In genomic region chr1:1614954-1615255, GRCh38 we compare ENCODE assay signal across 7 cellular contexts. TPM values are rescaled to one million over a fixed set of nuclear protein-coding genes. Genes with fewer than 3 reads are reported as not detected.
DNase-seq lines count a peak whose midpoint lies in the region; ATAC-seq, FAIRE-seq and TF ChIP-seq lines count a peak whose summit lies in the region.

No MANE protein-coding gene starts in this region.

- H3K4me1 ChIP-seq in HUES64 (ENCODE audit: insufficient read depth, low read length) (peaks cover 6% of the 10 kb centered on the region; the same call in 1 of the 2 replicates), keratinocyte (ENCODE audit: control insufficient read depth, extremely low read depth, insufficient read depth, low read length) (peaks cover 18% of the 10 kb centered on the region), stomach (peaks cover 23 to 51% (median 41%) of the 10 kb centered on the region in 4 donors)

- peak overlapping the region; percentile 36 for H2AFZ ChIP-seq in keratinocyte (ENCODE audit: control insufficient read depth, low read length)

- H3K9me3 ChIP-seq in HUES64 (ENCODE audit: insufficient read depth, low read depth, low read length) (no peaks in the 10 kb centered on the region), keratinocyte (ENCODE audit: control insufficient read depth, low read depth, low read length) (no peaks in the 10 kb centered on the region), stomach (no peaks in the 10 kb centered on the region)

- no peak for TF ChIP-seq POLR2A in stomach (IDR thresholded peaks at IDR 0.05)

- peak overlapping the region; percentile 97 for H3K27ac Mint-ChIP-seq in activated naive CD8-positive, alpha-beta T cell treated with anti-CD3 and anti-CD28 coated beads for 36 hours

- H3K79me2 ChIP-seq in keratinocyte (ENCODE audit: control insufficient read depth, insufficient read depth, low read length): peaks cover 13% of the 10 kb centered on the region

- peak overlapping the region; percentile 76 for H3K4me2 ChIP-seq in keratinocyte (ENCODE audit: control insufficient read depth, extremely low read depth, insufficient read depth, low read depth, low read length)

- peaks cover 21% of the 10 kb centered on the region for H3K4me1 Mint-ChIP-seq in activated naive CD8-positive, alpha-beta T cell treated with anti-CD3 and anti-CD28 coated beads for 36 hours

- H3K27me3 Mint-ChIP-seq in activated naive CD8-positive, alpha-beta T cell treated with anti-CD3 and anti-CD28 coated beads for 36 hours: no peaks in the 10 kb centered on the region

- H3K36me3 ChIP-seq in HUES64 (ENCODE audit: insufficient read depth, low read length) (peaks cover 4% of the 10 kb centered on the region; the same call in 1 of the 2 replicates), keratinocyte (ENCODE audit: control insufficient read depth in 2 of 2, extremely low read depth in 1 of 2, insufficient read depth in 2 of 2, low read length in 2 of 2) (peaks cover 0 to 3% of the 10 kb centered on the region in 2 experiments), stomach (peaks cover 0 to 20% (median 11%) of the 10 kb centered on the region in 4 donors)

- ATAC-seq in GM18519 (IDR thresholded peaks at IDR 0.05; ENCODE audit: low FRiP score, unreplicated experiment): no peak

- H3K36me3 Mint-ChIP-seq in activated naive CD8-positive, alpha-beta T cell treated with anti-CD3 and anti-CD28 coated beads for 36 hours: peaks cover 10% of the 10 kb centered on the region

- no peaks in the 10 kb centered on the region for H4K20me1 ChIP-seq in keratinocyte (ENCODE audit: control insufficient read depth, extremely low read depth, insufficient read depth, low read length)

- H3K27me3 ChIP-seq in HUES64 (ENCODE audit: insufficient read depth, low read length) (no peaks in the 10 kb centered on the region), keratinocyte (ENCODE audit: control insufficient read depth, extremely low read depth, insufficient read depth, low read length) (no peaks in the 10 kb centered on the region), stomach (no peaks in the 10 kb centered on the region)

- peak overlapping the region; percentile 66; the same call in 1 of the 2 replicates for H3K9ac ChIP-seq in HUES64 (ENCODE audit: low read depth, low read length)
- H3K9ac ChIP-seq in keratinocyte (ENCODE audit: control insufficient read depth, extremely low read depth, insufficient read depth, low read length): peak overlapping the region; percentile 96

- no peaks in the 10 kb centered on the region for H3K9me3 Mint-ChIP-seq in activated naive CD8-positive, alpha-beta T cell treated with anti-CD3 and anti-CD28 coated beads for 36 hours

- no peak for TF ChIP-seq EP300 in stomach (IDR thresholded peaks at IDR 0.05)

- H3K4me3 Mint-ChIP-seq in activated naive CD8-positive, alpha-beta T cell treated with anti-CD3 and anti-CD28 coated beads for 36 hours: peak overlapping the region; percentile 96

- FAIRE-seq in keratinocyte (lab: Jason Lieb, UNC): no peak

- no peak for DNase-seq in activated naive CD8-positive, alpha-beta T cell treated with anti-CD3 and anti-CD28 coated beads for 36 hours
- DNase-seq in keratinocyte (ENCODE audit: low read depth, low spot score) (no peak), stomach (no peak), H4 (ENCODE audit: low spot score) (no peak), NOMO-1 treated with dmso at 0.1 percent for 144 hours (lab: John Stamatoyannopoulos, UW; ENCODE audit: unreplicated experiment) (no peak)

- 1% methylated on average over 23 of the region's 23 CpGs for WGBS in HUES64
- WGBS in stomach, 5 donors: 0 to 1% (median 1%) methylated on average over 23 of the region's 23 CpGs

- H3K4me3 ChIP-seq in HUES64 (ENCODE audit: low read length) (peak overlapping the region; percentile 99), keratinocyte (ENCODE audit: control insufficient read depth in 2 of 3, extremely low read depth in 1 of 3, insufficient read depth in 2 of 3, low read depth in 1 of 3, low read length in 3 of 3) (peak overlapping the region; percentile 87 to 96 (median 90)), stomach (peak overlapping the region; percentile 88 to 98 (median 93))

- H3K9me1 ChIP-seq in keratinocyte (ENCODE audit: control insufficient read depth, extremely low read depth, insufficient read depth, low read length): no peaks in the 10 kb centered on the region

- intact Hi-C loops in stomach (cut with DNase I; ENCODE audit: low total_unique reads): no loop called here

- TF ChIP-seq CTCF in keratinocyte (optimal IDR thresholded peaks at IDR 0.05 in 1 of 3, IDR thresholded peaks at IDR 0.05 in 1 of 3, conservative IDR thresholded peaks at IDR 0.05 in 1 of 3; ENCODE audit: extremely low read depth in 1 of 3, insufficient read depth in 2 of 3, low read length in 3 of 3) (no peak), stomach (IDR thresholded peaks at IDR 0.05) (no peak)

- H3K27ac ChIP-seq in HUES64 (ENCODE audit: low read depth, low read length) (peak overlapping the region; percentile 17; the same call in 1 of the 2 replicates), keratinocyte (ENCODE audit: control insufficient read depth, insufficient read depth, low read length) (peak overlapping the region; percentile 96), stomach (peak overlapping the region; percentile 99 to 100 (median 100))

- dilution Hi-C loops in keratinocyte (cut with MboI; ENCODE audit: extremely low pct_ligation_motif_present, low sequenced_read_pairs): no loop called here

RNA-seq across cellular contexts. Expression of gene MIB2, which starts 0.4 kb away (rescaled TPM):
- 19.2 TPM for polyA plus RNA-seq in HUES64 (2013, experiment 1 of 2)
- polyA plus RNA-seq in HUES64 (2013, experiment 2 of 2): 21.4 TPM
- 10 to 100 TPM; 33.1 to 38.7 TPM for total RNA-seq in activated naive CD8-positive, alpha-beta T cell treated with anti-CD3 and anti-CD28 coated beads for 36 hours
- 13.9 to 34.7 TPM (median 16.6 TPM) in 3 replicates for polyA plus RNA-seq in keratinocyte
- 12.1 TPM for polyA plus RNA-seq in keratinocyte (2011; ENCODE audit: low read depth)
- 6.2 and 26.1 TPM in 2 replicates for polyA plus RNA-seq in keratinocyte (2011; cell fraction: cytosol; rRNA removed)
- 44.9 and 67.6 TPM in 2 replicates for polyA plus RNA-seq in keratinocyte (2011; cell fraction: nucleus; rRNA removed)
- polyA plus RNA-seq in keratinocyte (2012; ENCODE audit: low replicate concordance): 24.1 and 47.6 TPM in 2 replicates
- 7.9 to 11.2 TPM (median 9.9 TPM) in 3 replicates for polyA minus RNA-seq in keratinocyte
- 57.9 TPM for polyA minus RNA-seq in keratinocyte (2011; cell fraction: cytosol; rRNA and poly(A)+ RNA removed)
- polyA minus RNA-seq in keratinocyte (2011; cell fraction: nucleus; rRNA and poly(A)+ RNA removed): 26.8 and 38.9 TPM in 2 replicates
- 100 to 1,000 TPM in 3 of 5 donors, 10 to 100 TPM in 2; 21.5 to 871 (median 193) TPM for total RNA-seq in stomach
- 100 to 1,000 TPM; 124 to 139 (median 136) TPM for polyA plus RNA-seq in stomach
- 11.8 and 18.5 TPM in 2 replicates for total RNA-seq in H4 (2014; rRNA removed; shearing (Covaris generic))

RNA-seq across cellular contexts. Expression of gene FNDC10, which starts 15.0 kb away (rescaled TPM):
- 5.2 TPM for polyA plus RNA-seq in HUES64 (2013, experiment 1 of 2)
- polyA plus RNA-seq in HUES64 (2013, experiment 2 of 2): 7.9 TPM
- total RNA-seq in activated naive CD8-positive, alpha-beta T cell treated with anti-CD3 and anti-CD28 coated beads for 36 hours: 1 to 10 TPM; 2.9 to 3.3 TPM
- 1.2 to 2.8 TPM (median 2.2 TPM) in 3 replicates for polyA plus RNA-seq in keratinocyte
- polyA plus RNA-seq in keratinocyte (2011; ENCODE audit: low read depth): 0.62 TPM
- 2.6 and 7.5 TPM in 2 replicates for polyA plus RNA-seq in keratinocyte (2011; cell fraction: cytosol; rRNA removed)
- polyA plus RNA-seq in keratinocyte (2011; cell fraction: nucleus; rRNA removed): 1.5 and 3.2 TPM in 2 replicates
- 5.9 and 6.6 TPM in 2 replicates for polyA plus RNA-seq in keratinocyte (2012; ENCODE audit: low replicate concordance)
- polyA minus RNA-seq in keratinocyte: 1.4 to 5.3 TPM (median 1.9 TPM) in 3 replicates
- polyA minus RNA-seq in keratinocyte (2011; cell fraction: cytosol; rRNA and poly(A)+ RNA removed): 12.9 TPM
- 1.4 and 2.6 TPM in 2 replicates for polyA minus RNA-seq in keratinocyte (2011; cell fraction: nucleus; rRNA and poly(A)+ RNA removed)
- total RNA-seq in stomach: 10 to 100 TPM in 1 of 5 donors, under 1 TPM in 1, not detected in 3; 0.29 to 20.0 TPM
- 1 to 10 TPM; 2.1 to 5.1 (median 4.0) TPM for polyA plus RNA-seq in stomach
- total RNA-seq in H4 (2014; rRNA removed; shearing (Covaris generic)): 0.85 and 1.2 TPM in 2 replicates

RNA-seq across cellular contexts. Expression of gene MMP23B, which starts 17.1 kb away (rescaled TPM):
- 2.6 TPM for polyA plus RNA-seq in HUES64 (2013, experiment 1 of 2)
- polyA plus RNA-seq in HUES64 (2013, experiment 2 of 2): 3.0 TPM
- 1 to 10 TPM; 1.4 to 2.3 TPM for total RNA-seq in activated naive CD8-positive, alpha-beta T cell treated with anti-CD3 and anti-CD28 coated beads for 36 hours
- polyA plus RNA-seq in keratinocyte (0.07 to 0.17 TPM in 2 of 3 replicates, not detected in the other), stomach (10 to 100 TPM in 2 of 3 donors, 1 to 10 TPM in 1; 5.5 to 16.2 (median 12.7) TPM)
- not detected for polyA plus RNA-seq in keratinocyte (2011; ENCODE audit: low read depth)
- 0.09 TPM in 1 of 2 replicates, not detected in the other for polyA plus RNA-seq in keratinocyte (2011; cell fraction: cytosol; rRNA removed)
- polyA plus RNA-seq in keratinocyte (2011; cell fraction: nucleus; rRNA removed): 0.51 and 0.69 TPM in 2 replicates
- 0.22 TPM in 1 of 2 replicates, not detected in the other for polyA plus RNA-seq in keratinocyte (2012; ENCODE audit: low replicate concordance)
- not detected in 3 replicates for polyA minus RNA-seq in keratinocyte
- polyA minus RNA-seq in keratinocyte (2011; cell fraction: cytosol; rRNA and poly(A)+ RNA removed): not detected
- polyA minus RNA-seq in keratinocyte (2011; cell fraction: nucleus; rRNA and poly(A)+ RNA removed): not detected in 2 replicates
- 100 to 1,000 TPM in 1 of 5 donors, 10 to 100 TPM in 4; 15.1 to 111 (median 19.3) TPM for total RNA-seq in stomach
- not detected in 2 replicates for total RNA-seq in H4 (2014; rRNA removed; shearing (Covaris generic))

RNA-seq across cellular contexts. Expression of gene SSU72, which starts 40.2 kb away (rescaled TPM):
- 136 TPM for polyA plus RNA-seq in HUES64 (2013, experiment 1 of 2)
- polyA plus RNA-seq in HUES64 (2013, experiment 2 of 2): 130 TPM
- total RNA-seq in activated naive CD8-positive, alpha-beta T cell treated with anti-CD3 and anti-CD28 coated beads for 36 hours: 100 to 1,000 TPM; 124 to 131 TPM
- 60.2 to 147 TPM (median 79.7 TPM) in 3 replicates for polyA plus RNA-seq in keratinocyte
- 163 TPM for polyA plus RNA-seq in keratinocyte (2011; ENCODE audit: low read depth)
- 119 and 121 TPM in 2 replicates for polyA plus RNA-seq in keratinocyte (2011; cell fraction: cytosol; rRNA removed)
- polyA plus RNA-seq in keratinocyte (2011; cell fraction: nucleus; rRNA removed): 59.6 and 59.8 TPM in 2 replicates
- 129 and 156 TPM in 2 replicates for polyA plus RNA-seq in keratinocyte (2012; ENCODE audit: low replicate concordance)
- 58.5 to 75.9 TPM (median 69.3 TPM) in 3 replicates for polyA minus RNA-seq in keratinocyte
- polyA minus RNA-seq in keratinocyte (2011; cell fraction: cytosol; rRNA and poly(A)+ RNA removed): 145 TPM
- 29.5 and 37.0 TPM in 2 replicates for polyA minus RNA-seq in keratinocyte (2011; cell fraction: nucleus; rRNA and poly(A)+ RNA removed)
- 100 to 1,000 TPM in 1 of 5 donors, 10 to 100 TPM in 4; 45.7 to 215 (median 85.9) TPM for total RNA-seq in stomach
- 100 to 1,000 TPM in 2 of 3 donors, 10 to 100 TPM in 1; 85.0 to 135 (median 108) TPM for polyA plus RNA-seq in stomach
- 83.4 and 130 TPM in 2 replicates for total RNA-seq in H4 (2014; rRNA removed; shearing (Covaris generic))

RNA-seq across cellular contexts. Expression of gene CDK11B, which starts 43.9 kb away (rescaled TPM):
- polyA plus RNA-seq in HUES64 (2013, experiment 1 of 2): 33.3 TPM
- polyA plus RNA-seq in HUES64 (2013, experiment 2 of 2): 33.9 TPM
- 10 to 100 TPM; 42.2 to 43.3 TPM for total RNA-seq in activated naive CD8-positive, alpha-beta T cell treated with anti-CD3 and anti-CD28 coated beads for 36 hours
- polyA plus RNA-seq in keratinocyte: 4.3 to 5.9 TPM (median 4.6 TPM) in 3 replicates
- polyA plus RNA-seq in keratinocyte (2011; ENCODE audit: low read depth): 45.9 TPM
- polyA plus RNA-seq in keratinocyte (2011; cell fraction: cytosol; rRNA removed): 6.7 and 11.6 TPM in 2 replicates
- polyA plus RNA-seq in keratinocyte (2011; cell fraction: nucleus; rRNA removed): 22.5 and 28.5 TPM in 2 replicates
- polyA plus RNA-seq in keratinocyte (2012; ENCODE audit: low replicate concordance): 23.1 and 28.2 TPM in 2 replicates
- polyA minus RNA-seq in keratinocyte: 1.6 to 9.7 TPM (median 2.7 TPM) in 3 replicates
- polyA minus RNA-seq in keratinocyte (2011; cell fraction: cytosol; rRNA and poly(A)+ RNA removed): 4.0 TPM
- polyA minus RNA-seq in keratinocyte (2011; cell fraction: nucleus; rRNA and poly(A)+ RNA removed): 5.4 and 7.3 TPM in 2 replicates
- 10 to 100 TPM in 4 of 5 donors, 1 to 10 TPM in 1; 9.0 to 62.6 (median 29.3) TPM for total RNA-seq in stomach
- polyA plus RNA-seq in stomach: 10 to 100 TPM; 21.6 to 37.4 (median 27.9) TPM
- total RNA-seq in H4 (2014; rRNA removed; shearing (Covaris generic)): 4.7 and 10.4 TPM in 2 replicates

Comparison
In these comparisons a context has a peak if more than half of its experiments do, and no peak if none do; other contexts are left out.
1. H3K27ac ChIP-seq: peak in every context shown above with its lines; median percentile 100 in stomach; 96 in keratinocyte; 17 in HUES64.
2. RNA of gene MMP23B, which starts 17.1 kb away (total RNA-seq): 15.1 to 111 TPM in stomach; 1.4 to 2.3 TPM in activated naive CD8-positive, alpha-beta T cell treated with anti-CD3 and anti-CD28 coated beads for 36 hours and not detected in H4; every median in the first group is over 4 times any median in the second.
3. Peak in every context shown above with its lines, with median percentiles within 50 percentile points of each other: H3K4me3 ChIP-seq.